In the genomic region with DNA sequence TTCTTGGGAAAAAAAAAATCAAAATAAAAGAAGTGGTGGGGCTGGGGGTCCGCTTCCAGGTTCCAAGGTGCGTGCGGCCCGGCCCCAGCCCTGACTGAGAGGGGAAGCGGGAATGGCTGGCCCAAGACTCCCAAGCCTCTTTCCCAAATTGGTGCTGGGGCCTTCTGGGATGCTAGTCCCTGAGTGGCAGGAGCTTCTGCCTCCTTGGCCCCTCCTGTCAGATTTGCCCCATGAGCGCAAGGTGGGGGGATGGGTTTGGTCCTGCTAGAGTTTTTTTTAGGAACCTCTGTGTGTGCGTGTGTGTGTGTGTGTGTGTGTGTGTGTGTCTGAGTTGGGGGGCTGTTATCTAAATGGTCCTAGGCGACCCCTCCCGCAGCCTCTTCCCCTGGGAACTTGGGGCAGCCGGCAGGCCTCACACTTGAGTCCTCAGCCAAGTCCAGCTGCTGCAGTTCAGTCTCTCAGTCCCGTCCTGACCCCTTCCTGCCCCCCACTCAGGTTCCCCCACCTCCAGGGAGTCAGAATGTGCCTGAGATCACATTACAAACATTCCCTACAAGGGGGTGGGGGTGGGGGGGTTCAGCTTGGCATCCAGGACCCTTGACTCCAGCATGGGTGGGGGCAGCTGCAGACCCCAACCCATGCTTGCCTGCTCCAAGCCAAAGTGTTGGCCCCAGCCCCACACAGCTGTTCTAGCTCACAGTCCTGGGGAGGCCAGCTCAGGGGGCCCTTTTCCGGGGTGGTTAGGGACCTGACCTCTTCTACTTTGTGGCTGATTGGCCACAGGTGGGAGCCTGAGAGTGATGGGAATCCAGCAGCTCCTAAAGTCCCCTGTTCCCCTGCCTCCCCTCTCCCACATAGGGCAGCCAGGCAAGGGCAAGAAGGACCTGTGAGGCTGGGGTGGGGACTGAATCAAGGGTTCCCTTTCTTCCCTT, we compare ENCODE assay signal across 1 cellular context.
TF ChIP-seq lines count a peak whose summit lies in the region.

No MANE protein-coding gene starts in this region.

TF ChIP-seq in WTC11, 78 proteins besides CTCF, POLR2A, EP300 and RAD21 (continued from another document):
- TF ChIP-seq, protein P1, sequence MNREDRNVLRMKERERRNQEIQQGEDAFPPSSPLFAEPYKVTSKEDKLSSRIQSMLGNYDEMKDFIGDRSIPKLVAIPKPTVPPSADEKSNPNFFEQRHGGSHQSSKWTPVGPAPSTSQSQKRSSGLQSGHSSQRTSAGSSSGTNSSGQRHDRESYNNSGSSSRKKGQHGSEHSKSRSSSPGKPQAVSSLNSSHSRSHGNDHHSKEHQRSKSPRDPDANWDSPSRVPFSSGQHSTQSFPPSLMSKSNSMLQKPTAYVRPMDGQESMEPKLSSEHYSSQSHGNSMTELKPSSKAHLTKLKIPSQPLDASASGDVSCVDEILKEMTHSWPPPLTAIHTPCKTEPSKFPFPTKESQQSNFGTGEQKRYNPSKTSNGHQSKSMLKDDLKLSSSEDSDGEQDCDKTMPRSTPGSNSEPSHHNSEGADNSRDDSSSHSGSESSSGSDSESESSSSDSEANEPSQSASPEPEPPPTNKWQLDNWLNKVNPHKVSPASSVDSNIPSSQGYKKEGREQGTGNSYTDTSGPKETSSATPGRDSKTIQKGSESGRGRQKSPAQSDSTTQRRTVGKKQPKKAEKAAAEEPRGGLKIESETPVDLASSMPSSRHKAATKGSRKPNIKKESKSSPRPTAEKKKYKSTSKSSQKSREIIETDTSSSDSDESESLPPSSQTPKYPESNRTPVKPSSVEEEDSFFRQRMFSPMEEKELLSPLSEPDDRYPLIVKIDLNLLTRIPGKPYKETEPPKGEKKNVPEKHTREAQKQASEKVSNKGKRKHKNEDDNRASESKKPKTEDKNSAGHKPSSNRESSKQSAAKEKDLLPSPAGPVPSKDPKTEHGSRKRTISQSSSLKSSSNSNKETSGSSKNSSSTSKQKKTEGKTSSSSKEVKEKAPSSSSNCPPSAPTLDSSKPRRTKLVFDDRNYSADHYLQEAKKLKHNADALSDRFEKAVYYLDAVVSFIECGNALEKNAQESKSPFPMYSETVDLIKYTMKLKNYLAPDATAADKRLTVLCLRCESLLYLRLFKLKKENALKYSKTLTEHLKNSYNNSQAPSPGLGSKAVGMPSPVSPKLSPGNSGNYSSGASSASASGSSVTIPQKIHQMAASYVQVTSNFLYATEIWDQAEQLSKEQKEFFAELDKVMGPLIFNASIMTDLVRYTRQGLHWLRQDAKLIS (CRISPR knock-in tag; IDR thresholded peaks at IDR 0.05; ENCODE audit: borderline replicate concordance) = no peak
- no peak for TF ChIP-seq ETV6 (CRISPR knock-in tag; IDR thresholded peaks at IDR 0.05)
- TF ChIP-seq, protein P2, sequence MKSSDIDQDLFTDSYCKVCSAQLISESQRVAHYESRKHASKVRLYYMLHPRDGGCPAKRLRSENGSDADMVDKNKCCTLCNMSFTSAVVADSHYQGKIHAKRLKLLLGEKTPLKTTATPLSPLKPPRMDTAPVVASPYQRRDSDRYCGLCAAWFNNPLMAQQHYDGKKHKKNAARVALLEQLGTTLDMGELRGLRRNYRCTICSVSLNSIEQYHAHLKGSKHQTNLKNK (CRISPR knock-in tag; IDR thresholded peaks at IDR 0.05) = no peak
- no peak for TF ChIP-seq HMGA2 (CRISPR knock-in tag; IDR thresholded peaks at IDR 0.05)
- TF ChIP-seq, protein P3, sequence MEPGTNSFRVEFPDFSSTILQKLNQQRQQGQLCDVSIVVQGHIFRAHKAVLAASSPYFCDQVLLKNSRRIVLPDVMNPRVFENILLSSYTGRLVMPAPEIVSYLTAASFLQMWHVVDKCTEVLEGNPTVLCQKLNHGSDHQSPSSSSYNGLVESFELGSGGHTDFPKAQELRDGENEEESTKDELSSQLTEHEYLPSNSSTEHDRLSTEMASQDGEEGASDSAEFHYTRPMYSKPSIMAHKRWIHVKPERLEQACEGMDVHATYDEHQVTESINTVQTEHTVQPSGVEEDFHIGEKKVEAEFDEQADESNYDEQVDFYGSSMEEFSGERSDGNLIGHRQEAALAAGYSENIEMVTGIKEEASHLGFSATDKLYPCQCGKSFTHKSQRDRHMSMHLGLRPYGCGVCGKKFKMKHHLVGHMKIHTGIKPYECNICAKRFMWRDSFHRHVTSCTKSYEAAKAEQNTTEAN (CRISPR knock-in tag; IDR thresholded peaks at IDR 0.05) = no peak
- no peak for TF ChIP-seq FOXP1 (CRISPR knock-in tag; IDR thresholded peaks at IDR 0.05; ENCODE audit: borderline replicate concordance)
- TF ChIP-seq OVOL2 (CRISPR knock-in tag; IDR thresholded peaks at IDR 0.05; ENCODE audit: borderline replicate concordance) = no peak
- TF ChIP-seq ZNF263 (CRISPR knock-in tag; IDR thresholded peaks at IDR 0.05; ENCODE audit: low read depth) = no peak
- TF ChIP-seq, protein P4, sequence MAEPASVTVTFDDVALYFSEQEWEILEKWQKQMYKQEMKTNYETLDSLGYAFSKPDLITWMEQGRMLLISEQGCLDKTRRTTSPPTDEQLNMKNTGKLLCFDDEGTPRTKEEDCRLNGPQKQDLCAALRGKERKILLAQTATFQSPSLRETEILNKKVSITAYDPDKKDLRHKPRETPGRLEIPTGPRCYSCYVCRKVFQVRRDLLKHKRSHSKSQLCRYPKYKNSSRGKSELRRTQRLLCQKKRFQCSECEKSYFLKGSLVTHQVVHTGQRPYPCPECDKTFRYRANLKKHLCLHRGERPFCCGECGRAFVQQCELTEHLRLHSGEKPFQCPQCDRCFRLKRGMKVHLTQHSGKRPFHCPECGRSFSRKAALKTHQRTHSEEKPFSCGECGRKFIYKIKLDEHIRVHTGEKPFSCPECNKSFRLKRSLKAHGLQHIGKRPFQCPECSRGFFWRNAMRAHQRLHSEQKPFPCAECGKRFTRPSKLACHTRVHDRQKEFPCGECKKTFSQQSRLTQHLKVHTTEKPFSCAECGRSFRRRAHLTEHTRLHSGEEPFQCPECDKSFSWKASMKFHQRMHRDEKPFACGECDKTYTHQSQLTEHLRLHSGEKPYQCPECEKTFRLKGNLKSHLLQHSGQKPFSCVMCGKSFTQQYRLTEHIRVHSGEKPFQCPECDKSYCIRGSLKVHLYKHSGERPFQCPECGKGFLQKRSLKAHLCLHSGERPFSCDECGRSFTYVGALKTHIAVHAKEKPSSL (CRISPR knock-in tag; conservative IDR thresholded peaks at IDR 0.05) = no peak
- TF ChIP-seq SMAD3 (CRISPR knock-in tag; IDR thresholded peaks at IDR 0.05; ENCODE audit: borderline replicate concordance) = no peak
- no peak for TF ChIP-seq SOX15 (CRISPR knock-in tag; IDR thresholded peaks at IDR 0.05)
- TF ChIP-seq JAZF1 (CRISPR knock-in tag; IDR thresholded peaks at IDR 0.05) = no peak
- TF ChIP-seq ZNF416 (CRISPR knock-in tag; IDR thresholded peaks at IDR 0.05) = no peak
- no peak for TF ChIP-seq GRHL2 (CRISPR knock-in tag; IDR thresholded peaks at IDR 0.05; ENCODE audit: insufficient replicate concordance, severe bottlenecking)
